ENCODE assay signal across 8 cellular contexts in genomic region chr2:19989681-19990415, GRCh38. TPM values are rescaled to one million over a fixed set of nuclear protein-coding genes. Genes with fewer than 3 reads are reported as not detected.
DNase-seq lines count a peak whose midpoint lies in the region; ATAC-seq lines count a peak whose summit lies in the region.

Gene WDR35, minus strand, starts transcription at chr2:19990105. Its CDS starts 90 bp downstream, at chr2:19990015.

- in situ Hi-C loops in Caki2 (cut with HindIII; ENCODE audit: low pct_unique_long_range_greater_than_20kb, low sequenced_read_pairs): no loop called here

- DNase-seq in Caki2 (ENCODE audit: low read depth) (peak; percentile 85), HT1080 (ENCODE audit: low read depth) (peak; percentile 88), NOMO-1 treated with DMSO at 0.1 percent for 48 hours (lab: John Stamatoyannopoulos, UW; ENCODE audit: unreplicated experiment) (peak; percentile 23), epidermal melanocyte (ENCODE audit: insufficient read length, low spot score) (peak; percentile 96), midbrain (lab: John Stamatoyannopoulos, UW) (peak; percentile 90)
- peak; percentile 78 for DNase-seq in activated CD8-positive, alpha-beta memory T cell treated with anti-CD3 and anti-CD28 coated beads, Interleukin-2, amount 50 U/mL, for 24 hours (ENCODE audit: extremely low read depth)
- peak; percentile 89 to 91 for DNase-seq in stimulated activated CD8-positive, alpha-beta memory T cell treated with anti-CD3 and anti-CD28 coated beads, Interleukin-15, amount 100 ng/mL, for 48 hours (ENCODE audit: low read depth in 2 of 2)

- peak; percentile 92 for ATAC-seq in GM21381 (IDR thresholded peaks at IDR 0.05; ENCODE audit: unreplicated experiment)

RNA-seq across cellular contexts. Expression of gene WDR35, which starts in this region (rescaled TPM):
- total RNA-seq in Caki2 (2014; rRNA removed; shearing (Covaris generic); ENCODE audit: low replicate concordance): 4.4 and 6.1 TPM in 2 replicates
- total RNA-seq in HT1080 (2014; rRNA removed; shearing (Covaris generic)): 7.6 and 10.4 TPM in 2 replicates
- 5.5 and 7.5 TPM in 2 replicates for polyA plus RNA-seq in HT1080 (2015; cell fraction: cytosol; rRNA removed)
- polyA plus RNA-seq in HT1080 (2015; cell fraction: nucleus; rRNA removed): 37.1 and 38.7 TPM in 2 replicates

Comparison
In these comparisons a context has a peak if more than half of its experiments do, and no peak if none do; other contexts are left out.
1. Peak in every context shown above with its lines: DNase-seq and ATAC-seq.
2. DNase-seq: peak in every context shown above with its lines; median percentile 96 in epidermal melanocyte; 90 in midbrain; 90 in stimulated activated CD8-positive, alpha-beta memory T cell treated with anti-CD3 and anti-CD28 coated beads, Interleukin-15, amount 100 ng/mL, for 48 hours; 88 in HT1080; 85 in Caki2; 78 in activated CD8-positive, alpha-beta memory T cell treated with anti-CD3 and anti-CD28 coated beads, Interleukin-2, amount 50 U/mL, for 24 hours; 23 in NOMO-1 treated with DMSO at 0.1 percent for 48 hours.